In the genomic region with DNA sequence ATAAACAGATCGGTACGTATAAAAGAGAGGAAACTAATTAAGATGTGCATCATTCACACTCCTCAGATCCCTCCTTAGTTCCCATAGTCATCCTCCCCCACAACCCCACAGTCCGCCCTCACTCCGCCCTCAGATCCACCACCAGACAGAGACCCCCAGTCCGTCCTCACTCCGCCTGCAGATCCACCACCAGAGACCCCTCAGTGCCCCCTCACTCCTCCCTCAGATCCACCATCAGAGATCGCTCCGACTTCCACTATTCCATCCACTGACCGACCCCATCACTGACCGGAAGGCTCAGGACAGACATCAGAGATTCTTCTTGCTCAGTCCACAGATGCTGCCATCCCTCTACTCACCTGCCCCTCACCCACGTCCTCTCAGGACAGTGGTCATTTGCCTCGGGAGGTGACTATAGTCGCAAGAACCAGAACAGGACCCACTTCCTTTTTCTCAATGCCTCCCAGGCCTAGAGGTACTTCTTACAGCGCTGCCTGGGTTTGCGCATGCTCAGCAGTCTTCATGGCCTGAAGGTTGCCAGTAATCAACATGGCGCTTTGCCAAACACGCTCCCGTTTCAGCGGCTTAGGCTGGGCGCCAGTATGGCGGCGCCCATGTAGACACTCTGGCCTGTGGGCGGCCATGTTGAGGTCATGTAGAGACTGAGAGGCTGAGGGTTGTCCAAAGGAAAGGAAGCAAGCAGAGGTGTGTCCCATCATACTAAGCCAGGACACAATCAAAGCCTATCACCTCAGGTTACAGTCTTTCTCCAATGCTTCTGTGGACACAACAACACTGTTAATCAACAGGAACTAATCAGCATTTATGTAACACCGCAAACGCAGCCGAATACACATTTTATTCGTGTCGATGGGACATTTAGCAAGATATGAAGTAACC, we compare ENCODE assay signal across 8 cellular contexts.
A peak's percentile ranks its signal among the peaks of the same experiment; 100 is the strongest.
DNase-seq lines count a peak whose midpoint lies in the region; ATAC-seq and TF ChIP-seq lines count a peak whose summit lies in the region.

A gene (minus strand): TSS at position 508 of the 900 bp plus-strand sequence. CDS start 3,009 bp downstream, outside the sequence.

- H3K4me3 ChIP-seq in choroid plexus epithelial cell (ENCODE audit: low read depth, low read length), result peak within 1 kb of the TSS; percentile 84

- TF ChIP-seq POLR2A in GM19099 (IDR thresholded peaks at IDR 0.05; ENCODE audit: extremely low read depth, insufficient read length, low read depth), result peak; percentile 70

- peak; percentile 97 for DNase-seq in AG20443 (ENCODE audit: low spot score)
- peak; percentile 98 for DNase-seq in NCI-H510A (lab: John Stamatoyannopoulos, UW)
- peak; percentile 97 for DNase-seq in activated CD4-positive, alpha-beta T cell treated with anti-CD3 and anti-CD28 coated beads for 1 hour
- peak; percentile 99 for DNase-seq in choroid plexus epithelial cell (ENCODE audit: low read depth)
- peak; percentile 98 for DNase-seq in kidney glomerular epithelial cell (lab: John Stamatoyannopoulos, UW)
- DNase-seq in stimulated activated CD4-positive, alpha-beta T cell treated with anti-CD3 and anti-CD28 coated beads, Interleukin-1b, Interleukin-23, amount 100 ng/mL, for 1 hour (ENCODE audit: low read depth in 2 of 2), result peak; percentile 89 to 96

- no peak for TF ChIP-seq CTCF in choroid plexus epithelial cell (conservative IDR thresholded peaks at IDR 0.05; ENCODE audit: low read depth, low read length)

- peak; percentile 98 for ATAC-seq in HG03432 (IDR thresholded peaks at IDR 0.05; ENCODE audit: unreplicated experiment)

Comparison
In these comparisons a context has a peak if more than half of its experiments do, and no peak if none do; other contexts are left out.
1. Peak in every context shown above with its lines: DNase-seq, ATAC-seq and H3K4me3 ChIP-seq.